Comparison of ENCODE assay signal across 24 cellular contexts in the genomic region with DNA sequence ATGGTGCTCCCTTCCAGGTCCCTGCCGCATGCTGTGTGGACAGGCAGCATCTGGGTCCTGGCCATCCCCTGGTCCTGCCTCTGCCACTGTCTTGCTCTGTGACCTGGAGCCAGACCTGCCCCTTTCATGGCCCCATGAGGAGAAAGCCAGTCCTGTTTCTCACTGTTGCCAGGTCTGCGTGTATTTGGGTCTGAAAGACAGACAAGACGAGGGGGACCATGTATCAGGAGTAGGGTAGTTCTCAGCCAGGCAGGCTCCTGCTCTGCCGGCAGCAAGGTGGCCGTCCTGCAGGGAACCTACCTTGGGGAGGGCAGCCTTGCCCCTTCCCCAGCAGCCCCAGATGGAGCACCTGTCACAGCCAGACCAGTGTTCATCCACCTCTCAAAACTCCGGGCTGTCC.
DNase-seq lines count a peak whose midpoint lies in the region; ATAC-seq and TF ChIP-seq lines count a peak whose summit lies in the region.
"Had no signal": no experiment of that assay in that cellular context is flagged by ENCODE, and none has a peak within 500 bp of the region (broad histone marks: within the 10 kb centered on the region; RNA-seq: fewer than 3 reads in every experiment).

No MANE protein-coding gene starts in this region.

- H2BK12ac ChIP-seq in neuronal stem cell (ENCODE audit: low read length): peak overlapping the region; percentile 86

- H3K36me3 ChIP-seq in WERI-Rb-1 (no peaks in the 10 kb centered on the region), endodermal cell (ENCODE audit: control insufficient read depth, insufficient read depth, low read length) (no peaks in the 10 kb centered on the region), neuronal stem cell (replicated peaks in 1 of 2; ENCODE audit: control insufficient read depth in 2 of 2, insufficient read depth in 2 of 2, low read length in 2 of 2) (no peaks in the 10 kb centered on the region), upper lobe of right lung (no peaks in the 10 kb centered on the region)
- H3K36me3 ChIP-seq: BE2C; BLaER1 treated with 17β-estradiol and CSF1 and Interleukin-3, amounts not matched to agents 10 nM and 100 nM; HAP-1 had no signal

- no peak overlapping the region for H3K4ac ChIP-seq in neuronal stem cell (ENCODE audit: low read length)

- WGBS in endodermal cell (ENCODE audit: insufficient coverage in 1 of 2, insufficient read length in 1 of 2), 2 experiments: 91 to 92% methylated on average over 4 to 6 of the region's 6 CpGs
- no CpG with 5 or more reads among the region's 6 CpGs for WGBS in neuronal stem cell (ENCODE audit: extremely low coverage in 2 of 2, insufficient read length in 2 of 2, insufficient replicate concordance in 1 of 2), 2 donors
- 88 to 89% methylated on average over 6 of the region's 6 CpGs for whole genome bisulfite sequencing in lower leg skin, 2 donors

- H3K4me1 Mint-ChIP-seq in endodermal cell (peaks cover 13% of the 10 kb centered on the region), progenitor cell of endocrine pancreas (ENCODE audit: low read depth) (peaks cover under 1% of the 10 kb centered on the region)
- H3K4me1 Mint-ChIP-seq: CD14-positive monocyte; CD8-positive, alpha-beta memory T cell had no signal

- ATAC-seq in upper lobe of right lung: no peak
- ATAC-seq: A549, GM12878, GM23338 had no signal

- no peak overlapping the region for H2AFZ ChIP-seq in neuronal stem cell (ENCODE audit: low read length)
- H2AFZ ChIP-seq: GM23338 had no signal

- H3K4me1 ChIP-seq in endodermal cell (ENCODE audit: control insufficient read depth, insufficient read depth, low read length) (peaks cover 11% of the 10 kb centered on the region), neuronal stem cell (ENCODE audit: control insufficient read depth in 2 of 2, insufficient read depth in 1 of 2, low read depth in 1 of 2, low read length in 2 of 2) (peaks cover 0 to 19% of the 10 kb centered on the region in 2 donors), upper lobe of right lung (no peaks in the 10 kb centered on the region)
- H3K4me1 ChIP-seq: BE2C, HAP-1 had no signal

- H3K9me3 Mint-ChIP-seq in endodermal cell: no peaks in the 10 kb centered on the region
- no peaks in the 10 kb centered on the region for H3K9me3 Mint-ChIP-seq in progenitor cell of endocrine pancreas (ENCODE audit: low read depth)
- H3K9me3 Mint-ChIP-seq: HFFc6 had no signal

- peak overlapping the region; percentile 38 for H3K18ac ChIP-seq in neuronal stem cell (ENCODE audit: low read length)

- TF ChIP-seq CTCF in WERI-Rb-1 (IDR thresholded peaks at IDR 0.05; ENCODE audit: low read depth, low read length) (no peak), endodermal cell (conservative IDR thresholded peaks at IDR 0.05) (no peak), upper lobe of right lung (IDR thresholded peaks at IDR 0.05) (no peak), progenitor cell of endocrine pancreas (IDR thresholded peaks at IDR 0.05; ENCODE audit: unreplicated experiment) (no peak), GM20000 (IDR thresholded peaks at IDR 0.05; ENCODE audit: extremely low read depth, missing control alignments) (no peak), lower leg skin (IDR thresholded peaks at IDR 0.05) (no peak)

- H3K9ac ChIP-seq in endodermal cell (ENCODE audit: extremely low read depth, low read length, poor library complexity, severe bottlenecking): no peak overlapping the region
- no peak overlapping the region for H3K9ac ChIP-seq in neuronal stem cell (ENCODE audit: low read depth, low read length, poor library complexity)
- H3K9ac ChIP-seq: BLaER1 treated with 17β-estradiol and CSF1 and Interleukin-3, amounts not matched to agents 10 nM and 100 nM had no signal

- no peaks in the 10 kb centered on the region for H3K9me3 ChIP-seq in WERI-Rb-1 (ENCODE audit: severe bottlenecking)
- no peaks in the 10 kb centered on the region for H3K9me3 ChIP-seq in endodermal cell (ENCODE audit: control insufficient read depth, low read length)
- peaks cover 0 to 3% of the 10 kb centered on the region in 2 donors for H3K9me3 ChIP-seq in neuronal stem cell (replicated peaks in 1 of 2; ENCODE audit: control insufficient read depth in 2 of 2, insufficient read depth in 1 of 2, low read depth in 1 of 2, low read length in 2 of 2)
- H3K9me3 ChIP-seq in upper lobe of right lung: no peaks in the 10 kb centered on the region
- H3K9me3 ChIP-seq: A549; BE2C; BLaER1 treated with 17β-estradiol and CSF1 and Interleukin-3, amounts not matched to agents 10 nM and 100 nM; HAP-1 had no signal

- no peaks in the 10 kb centered on the region for H3K27me3 ChIP-seq in WERI-Rb-1 (ENCODE audit: insufficient read depth, low read depth, severe bottlenecking)
- no peaks in the 10 kb centered on the region for H3K27me3 ChIP-seq in endodermal cell (ENCODE audit: control insufficient read depth, insufficient read depth, low read length, poor library complexity, severe bottlenecking)
- H3K27me3 ChIP-seq in neuronal stem cell (ENCODE audit: control insufficient read depth in 3 of 3, insufficient read depth in 3 of 3, low read depth in 1 of 3, low read length in 3 of 3): no peaks in the 10 kb centered on the region
- peaks cover 4% of the 10 kb centered on the region for H3K27me3 ChIP-seq in upper lobe of right lung
- H3K27me3 ChIP-seq: BE2C; BLaER1 treated with 17β-estradiol and CSF1 and Interleukin-3, amounts not matched to agents 10 nM and 100 nM had no signal

- H2AK5ac ChIP-seq in neuronal stem cell (ENCODE audit: low read depth, low read length): peak overlapping the region; percentile 36

- H3K14ac ChIP-seq in neuronal stem cell (ENCODE audit: low read length): no peak overlapping the region

- no peak overlapping the region for H3K4me2 ChIP-seq in neuronal stem cell (ENCODE audit: insufficient read depth, low read length, poor library complexity, severe bottlenecking)
- H3K4me2 ChIP-seq: A549, GM23338 had no signal

- no peak overlapping the region for H4K91ac ChIP-seq in neuronal stem cell (ENCODE audit: low read depth, low read length, poor library complexity)

- no peaks in the 10 kb centered on the region for H3K36me3 Mint-ChIP-seq in endodermal cell (ENCODE audit: low read depth)
- H3K36me3 Mint-ChIP-seq in progenitor cell of endocrine pancreas (ENCODE audit: insufficient read depth): no peaks in the 10 kb centered on the region
- H3K36me3 Mint-ChIP-seq: CD14-positive monocyte had no signal

- H3K4me3 Mint-ChIP-seq in endodermal cell (no peak overlapping the region), progenitor cell of endocrine pancreas (ENCODE audit: low read depth) (no peak overlapping the region)
- H3K4me3 Mint-ChIP-seq: CD14-positive monocyte; CD4-positive, alpha-beta T cell; CD8-positive, alpha-beta memory T cell; GM23338; HFFc6 had no signal

- H2BK15ac ChIP-seq in neuronal stem cell (ENCODE audit: low read length): peak overlapping the region; percentile 34

- H2BK120ac ChIP-seq in neuronal stem cell (ENCODE audit: low read depth, low read length): no peak overlapping the region

- peak overlapping the region; percentile 66 for H4K8ac ChIP-seq in neuronal stem cell (ENCODE audit: low read depth, low read length)

- intact Hi-C loops in upper lobe of right lung (cut with DNase I) (no loop called here), lower leg skin (cut with DNase I; ENCODE audit: low total_unique reads) (no loop called here)

- peak overlapping the region; percentile 86 for H3K27ac ChIP-seq in WERI-Rb-1
- no peak overlapping the region for H3K27ac ChIP-seq in endodermal cell (ENCODE audit: low read depth, low read length)
- H3K27ac ChIP-seq in neuronal stem cell (replicated peaks; ENCODE audit: low read length): no peak overlapping the region
- H3K27ac ChIP-seq in upper lobe of right lung: no peak overlapping the region
- H3K27ac ChIP-seq: A549; BLaER1 treated with 17β-estradiol and CSF1 and Interleukin-3, amounts not matched to agents 10 nM and 100 nM had no signal

- H3K27me3 Mint-ChIP-seq in endodermal cell (ENCODE audit: insufficient read depth): no peaks in the 10 kb centered on the region
- H3K27me3 Mint-ChIP-seq in progenitor cell of endocrine pancreas: peaks cover 22% of the 10 kb centered on the region

- H3K79me1 ChIP-seq in neuronal stem cell (ENCODE audit: low read depth, low read length): no peaks in the 10 kb centered on the region

- no peak overlapping the region for H3K23ac ChIP-seq in neuronal stem cell (ENCODE audit: low read depth, low read length, poor library complexity)

- H2BK5ac ChIP-seq in neuronal stem cell (ENCODE audit: low read length): no peak overlapping the region

- no peak for TF ChIP-seq POLR2A in lower leg skin (IDR thresholded peaks at IDR 0.05)

- H3K27ac Mint-ChIP-seq in endodermal cell: peak overlapping the region; percentile 22
- no peak overlapping the region for H3K27ac Mint-ChIP-seq in progenitor cell of endocrine pancreas
- H3K27ac Mint-ChIP-seq: CD4-positive, alpha-beta T cell; CD8-positive, alpha-beta memory T cell; GM23338; HFFc6 had no signal

- no peak overlapping the region for H3K4me3 ChIP-seq in WERI-Rb-1 (ENCODE audit: low read depth, low read length)
- H3K4me3 ChIP-seq in endodermal cell (ENCODE audit: low read length): no peak overlapping the region
- no peak overlapping the region for H3K4me3 ChIP-seq in neuronal stem cell (ENCODE audit: low read length in 2 of 2)
- H3K4me3 ChIP-seq in upper lobe of right lung: no peak overlapping the region
- H3K4me3 ChIP-seq in lower leg skin (ENCODE audit: low read depth, poor library complexity, severe bottlenecking): no peak overlapping the region
- H3K4me3 ChIP-seq: A549; BLaER1 treated with 17β-estradiol and CSF1 and Interleukin-3, amounts not matched to agents 10 nM and 100 nM; GM12878; GM23338; HAP-1 had no signal

- no peak for DNase-seq in WERI-Rb-1
- DNase-seq in endodermal cell: no peak
- no peak for DNase-seq in neuronal stem cell (ENCODE audit: low spot score)
- DNase-seq in upper lobe of right lung: peak; percentile 53
- DNase-seq in progenitor cell of endocrine pancreas (ENCODE audit: low spot score, unreplicated experiment): no peak
- DNase-seq in GM20000 (ENCODE audit: low spot score): no peak
- DNase-seq in lower leg skin (ENCODE audit: low spot score in 2 of 2): no peak
- DNase-seq: 8988T; ACHN; AML-193; BE2C; CD4-positive, alpha-beta T cell; CD8-positive, alpha-beta memory T cell; DMS 273 treated with DMSO at 0.1 percent for 48 hours; DMS79; EL; GDM1; HFFc6 had no signal
